In genomic region chr1:232630894-232631195, GRCh38 we compare ENCODE assay signal across 8 cellular contexts. TPM values are rescaled to one million over a fixed set of nuclear protein-coding genes. Genes with fewer than 3 reads are reported as not detected.
A peak's percentile ranks its signal among the peaks of the same experiment; 100 is the strongest.
DNase-seq lines count a peak whose midpoint lies in the region; ATAC-seq, FAIRE-seq and TF ChIP-seq lines count a peak whose summit lies in the region.

No MANE protein-coding gene starts in this region.

- in situ Hi-C loops in KBM-7 (cut with MboI; ENCODE audit: low pct_unique_long_range_greater_than_20kb, low sequenced_read_pairs) = loop anchor here (25.0 kb wide), 1 partner anchor 606 kb away; no protein-coding TSS in a partner anchor

- H3K27me3 Mint-ChIP-seq in neural crest cell (ENCODE audit: low read depth) = no peaks in the 10 kb centered on the region

- no peak for FAIRE-seq in GM19239 (lab: Jason Lieb, UNC)

- peaks cover 10% of the 10 kb centered on the region for H3K4me1 ChIP-seq in effector memory CD4-positive, alpha-beta T cell (ENCODE audit: control insufficient read depth, insufficient read depth, low read length, poor library complexity, severe bottlenecking)

- no peak for ATAC-seq in HG02884 (IDR thresholded peaks at IDR 0.05; ENCODE audit: unreplicated experiment)

- no peak overlapping the region for H3K27ac Mint-ChIP-seq in neural crest cell (ENCODE audit: unreplicated experiment)

- no peaks in the 10 kb centered on the region for H3K9me3 ChIP-seq in MG63
- H3K9me3 ChIP-seq in effector memory CD4-positive, alpha-beta T cell (ENCODE audit: control insufficient read depth, low read length) = no peaks in the 10 kb centered on the region

- H3K4me1 Mint-ChIP-seq in neural crest cell = peaks cover 35% of the 10 kb centered on the region

- no peaks in the 10 kb centered on the region for H3K27me3 ChIP-seq in MG63
- no peaks in the 10 kb centered on the region for H3K27me3 ChIP-seq in effector memory CD4-positive, alpha-beta T cell (replicated peaks; ENCODE audit: control insufficient read depth, insufficient read depth, low read length, poor library complexity, severe bottlenecking)

- peak overlapping the region; percentile 78 for H3K4me3 ChIP-seq in MG63
- H3K4me3 ChIP-seq in effector memory CD4-positive, alpha-beta T cell (ENCODE audit: insufficient read depth, low read depth, low read length, poor library complexity, severe bottlenecking) = peak overlapping the region; percentile 67

- H3K4me3 Mint-ChIP-seq in neural crest cell = peak overlapping the region; percentile 95

- no peaks in the 10 kb centered on the region for H3K36me3 Mint-ChIP-seq in neural crest cell (ENCODE audit: low read depth)

- H3K36me3 ChIP-seq in MG63 = peaks cover 4% of the 10 kb centered on the region
- no peaks in the 10 kb centered on the region for H3K36me3 ChIP-seq in effector memory CD4-positive, alpha-beta T cell (ENCODE audit: control insufficient read depth, insufficient read depth, low read length)

- TF ChIP-seq CTCF in C4-2B (conservative IDR thresholded peaks at IDR 0.05) = peak; percentile 69
- no peak for TF ChIP-seq CTCF in neural crest cell (conservative IDR thresholded peaks at IDR 0.05)

- H3K27ac ChIP-seq in C4-2B = peak overlapping the region; percentile 72
- H3K27ac ChIP-seq in effector memory CD4-positive, alpha-beta T cell (ENCODE audit: insufficient read depth, low read length, poor library complexity, severe bottlenecking) = no peak overlapping the region

- no peak for DNase-seq in MG63
- DNase-seq in effector memory CD4-positive, alpha-beta T cell = no peak
- DNase-seq in neural crest cell (ENCODE audit: low read depth, low spot score) = no peak
- no peak for DNase-seq in GM19239 (ENCODE audit: insufficient read length, low spot score)
- no peak for DNase-seq in KBM-7
- DNase-seq in ecto neural progenitor cell (ENCODE audit: low spot score) = no peak

- H3K9me3 Mint-ChIP-seq in neural crest cell = no peaks in the 10 kb centered on the region

RNA-seq across cellular contexts. Expression of gene SIPA1L2, which starts 0.9 kb away (rescaled TPM):
- total RNA-seq in MG63 (2014; rRNA removed; shearing (Covaris generic); ENCODE audit: low replicate concordance) = 11.4 and 16.8 TPM in 2 replicates
- 34.5 and 38.7 TPM in 2 replicates for total RNA-seq in neural crest cell
